ENCODE assay signal across 36 cellular contexts in the genomic region with DNA sequence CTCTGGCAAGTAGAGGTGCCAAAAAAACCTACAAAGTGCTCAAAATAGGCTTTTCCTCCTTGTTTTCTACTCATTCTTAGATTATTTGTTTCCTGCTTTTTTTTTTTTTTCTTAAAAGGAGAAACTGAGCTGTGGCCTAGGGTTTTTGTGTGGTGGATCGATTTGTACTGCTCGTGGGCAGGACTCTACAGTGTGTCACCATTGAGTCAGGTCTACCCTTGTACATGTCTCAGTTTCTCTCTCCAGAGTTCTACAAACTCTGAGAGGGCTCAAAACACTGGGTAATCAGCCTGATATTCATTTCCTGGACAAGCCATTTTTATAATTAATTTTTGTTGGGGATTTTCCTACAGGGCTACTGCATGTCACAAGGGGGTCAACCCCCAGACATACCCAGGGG. TPM values are rescaled to one million over a fixed set of nuclear protein-coding genes. Genes with fewer than 3 reads are reported as not detected.
DNase-seq lines count a peak whose midpoint lies in the region; ATAC-seq and TF ChIP-seq lines count a peak whose summit lies in the region.
"Had no signal": no experiment of that assay in that cellular context is flagged by ENCODE, and none has a peak within 500 bp of the region (broad histone marks: within the 10 kb centered on the region; RNA-seq: fewer than 3 reads in every experiment).

No MANE protein-coding gene starts in this region.

- H3K9ac ChIP-seq in endodermal cell (ENCODE audit: extremely low read depth, low read length, poor library complexity, severe bottlenecking), result no peak overlapping the region
- H3K9ac ChIP-seq: BLaER1; BLaER1 treated with 17β-estradiol and CSF1 and Interleukin-3, amounts not matched to agents 10 nM and 100 nM had no signal

- H3K27ac Mint-ChIP-seq in activated naive CD4-positive, alpha-beta T cell treated with anti-CD3 and anti-CD28 coated beads, Interleukin-2, amount 50 U/mL, for 72 hours, result no peak overlapping the region
- no peak overlapping the region for H3K27ac Mint-ChIP-seq in activated naive CD4-positive, alpha-beta T cell treated with anti-CD3 and anti-CD28 coated beads, Interleukin-2, amount 10 ng/mL, durations not matched to agents 7 days and 5 days
- no peak overlapping the region for H3K27ac Mint-ChIP-seq in activated T-helper 17 cell treated with anti-CD3 and anti-CD28 coated beads, Interleukin-2, amount 50 U/mL, for 72 hours
- H3K27ac Mint-ChIP-seq in endodermal cell, result no peak overlapping the region
- H3K27ac Mint-ChIP-seq in stimulated activated effector memory CD8-positive, alpha-beta T cell treated with anti-CD3 and anti-CD28 coated beads, Interleukin-12 subunit alpha, Interleukin-12 subunit beta, amount 100 ng/mL, for 72 hours, result no peak overlapping the region
- H3K27ac Mint-ChIP-seq: B cell; CD4-positive, alpha-beta T cell; CD4-positive, CD25-positive, alpha-beta regulatory T cell; CD8-positive, alpha-beta memory T cell; CD8-positive, alpha-beta T cell had no signal

- peak; percentile 46 to 61 for ATAC-seq in activated naive CD4-positive, alpha-beta T cell treated with anti-CD3 and anti-CD28 coated beads, Interleukin-2, amount 50 U/mL, for 72 hours
- ATAC-seq in activated T-helper 17 cell treated with anti-CD3 and anti-CD28 coated beads, Interleukin-2, amount 50 U/mL, for 72 hours (replicated peaks), result peak; percentile 83
- ATAC-seq in stimulated activated effector memory CD8-positive, alpha-beta T cell treated with anti-CD3 and anti-CD28 coated beads, Interleukin-12 subunit alpha, Interleukin-12 subunit beta, amount 100 ng/mL, for 72 hours, result peak; percentile 87
- ATAC-seq: A549; CD8-positive, alpha-beta T cell had no signal

- H3K4me1 Mint-ChIP-seq in activated naive CD4-positive, alpha-beta T cell treated with anti-CD3 and anti-CD28 coated beads, Interleukin-2, amount 10 ng/mL, durations not matched to agents 7 days and 5 days, result peaks cover 6% of the 10 kb centered on the region
- peaks cover 10% of the 10 kb centered on the region for H3K4me1 Mint-ChIP-seq in activated T-helper 17 cell treated with anti-CD3 and anti-CD28 coated beads, Interleukin-2, amount 50 U/mL, for 72 hours
- H3K4me1 Mint-ChIP-seq in endodermal cell, result peaks cover 5% of the 10 kb centered on the region
- peaks cover 25% of the 10 kb centered on the region for H3K4me1 Mint-ChIP-seq in stimulated activated effector memory CD8-positive, alpha-beta T cell treated with anti-CD3 and anti-CD28 coated beads, Interleukin-12 subunit alpha, Interleukin-12 subunit beta, amount 100 ng/mL, for 72 hours

- no peak overlapping the region for H3K4me3 Mint-ChIP-seq in activated naive CD4-positive, alpha-beta T cell treated with anti-CD3 and anti-CD28 coated beads, Interleukin-2, amount 10 ng/mL, durations not matched to agents 7 days and 5 days
- no peak overlapping the region for H3K4me3 Mint-ChIP-seq in activated T-helper 17 cell treated with anti-CD3 and anti-CD28 coated beads, Interleukin-2, amount 50 U/mL, for 72 hours
- H3K4me3 Mint-ChIP-seq in endodermal cell, result no peak overlapping the region
- H3K4me3 Mint-ChIP-seq in stimulated activated effector memory CD8-positive, alpha-beta T cell treated with anti-CD3 and anti-CD28 coated beads, Interleukin-12 subunit alpha, Interleukin-12 subunit beta, amount 100 ng/mL, for 72 hours, result no peak overlapping the region
- H3K4me3 Mint-ChIP-seq: B cell; CD14-positive monocyte; CD4-positive, alpha-beta memory T cell; CD4-positive, alpha-beta T cell; CD4-positive, CD25-positive, alpha-beta regulatory T cell; CD8-positive, alpha-beta T cell had no signal

- no peak overlapping the region for H3K27ac ChIP-seq in endodermal cell (ENCODE audit: low read depth, low read length)
- H3K27ac ChIP-seq: 22Rv1; A549; BLaER1; BLaER1 treated with 17β-estradiol and CSF1 and Interleukin-3, amounts not matched to agents 10 nM and 100 nM; C4-2B had no signal

- CTCF ChIA-PET in activated naive CD4-positive, alpha-beta T cell treated with anti-CD3 and anti-CD28 coated beads, Interleukin-2, amount 10 ng/mL, durations not matched to agents 7 days and 5 days (lab: Charles Lee), result no interaction called here

- H3K27me3 ChIP-seq in endodermal cell (ENCODE audit: control insufficient read depth, insufficient read depth, low read length, poor library complexity, severe bottlenecking), result no peaks in the 10 kb centered on the region
- H3K27me3 ChIP-seq: BE2C; BLaER1; BLaER1 treated with 17β-estradiol and CSF1 and Interleukin-3, amounts not matched to agents 10 nM and 100 nM had no signal

- H3K9me3 Mint-ChIP-seq in activated naive CD4-positive, alpha-beta T cell treated with anti-CD3 and anti-CD28 coated beads, Interleukin-2, amount 50 U/mL, for 72 hours, result peaks cover 11 to 18% of the 10 kb centered on the region in 2 donors
- peaks cover 29% of the 10 kb centered on the region for H3K9me3 Mint-ChIP-seq in activated naive CD4-positive, alpha-beta T cell treated with anti-CD3 and anti-CD28 coated beads, Interleukin-2, amount 10 ng/mL, durations not matched to agents 7 days and 5 days
- peaks cover 8% of the 10 kb centered on the region for H3K9me3 Mint-ChIP-seq in activated T-helper 17 cell treated with anti-CD3 and anti-CD28 coated beads, Interleukin-2, amount 50 U/mL, for 72 hours
- H3K9me3 Mint-ChIP-seq in endodermal cell, result peaks cover 55% of the 10 kb centered on the region
- H3K9me3 Mint-ChIP-seq in stimulated activated effector memory CD8-positive, alpha-beta T cell treated with anti-CD3 and anti-CD28 coated beads, Interleukin-12 subunit alpha, Interleukin-12 subunit beta, amount 100 ng/mL, for 72 hours, result peaks cover 7% of the 10 kb centered on the region

- H3K36me3 ChIP-seq in endodermal cell (ENCODE audit: control insufficient read depth, insufficient read depth, low read length), result no peaks in the 10 kb centered on the region
- H3K36me3 ChIP-seq: BE2C, BLaER1 had no signal

- H3K9me3 ChIP-seq in endodermal cell (ENCODE audit: control insufficient read depth, low read length), result peaks cover 70% of the 10 kb centered on the region
- H3K9me3 ChIP-seq: BE2C had no signal

- peak overlapping the region; percentile 61 for H3K4me3 ChIP-seq in endodermal cell (ENCODE audit: low read length)
- H3K4me3 ChIP-seq: A549; BLaER1; BLaER1 treated with 17β-estradiol and CSF1 and Interleukin-3, amounts not matched to agents 10 nM and 100 nM had no signal

- H3K27me3 Mint-ChIP-seq in activated naive CD4-positive, alpha-beta T cell treated with anti-CD3 and anti-CD28 coated beads, Interleukin-2, amount 10 ng/mL, durations not matched to agents 7 days and 5 days, result no peaks in the 10 kb centered on the region
- H3K27me3 Mint-ChIP-seq in activated T-helper 17 cell treated with anti-CD3 and anti-CD28 coated beads, Interleukin-2, amount 50 U/mL, for 72 hours, result no peaks in the 10 kb centered on the region
- H3K27me3 Mint-ChIP-seq in endodermal cell (ENCODE audit: insufficient read depth), result no peaks in the 10 kb centered on the region
- H3K27me3 Mint-ChIP-seq: B cell; CD4-positive, alpha-beta T cell; CD4-positive, CD25-positive, alpha-beta regulatory T cell; CD8-positive, alpha-beta memory T cell had no signal

- peaks cover 25 to 36% of the 10 kb centered on the region in 2 donors for H3K36me3 Mint-ChIP-seq in activated naive CD4-positive, alpha-beta T cell treated with anti-CD3 and anti-CD28 coated beads, Interleukin-2, amount 50 U/mL, for 72 hours
- peaks cover 18% of the 10 kb centered on the region for H3K36me3 Mint-ChIP-seq in activated naive CD4-positive, alpha-beta T cell treated with anti-CD3 and anti-CD28 coated beads, Interleukin-2, amount 10 ng/mL, durations not matched to agents 7 days and 5 days
- no peaks in the 10 kb centered on the region for H3K36me3 Mint-ChIP-seq in activated T-helper 17 cell treated with anti-CD3 and anti-CD28 coated beads, Interleukin-2, amount 50 U/mL, for 72 hours (ENCODE audit: low read depth)
- H3K36me3 Mint-ChIP-seq in endodermal cell (ENCODE audit: low read depth), result peaks cover 7% of the 10 kb centered on the region
- no peaks in the 10 kb centered on the region for H3K36me3 Mint-ChIP-seq in stimulated activated effector memory CD8-positive, alpha-beta T cell treated with anti-CD3 and anti-CD28 coated beads, Interleukin-12 subunit alpha, Interleukin-12 subunit beta, amount 100 ng/mL, for 72 hours
- H3K36me3 Mint-ChIP-seq: CD4-positive, CD25-positive, alpha-beta regulatory T cell had no signal

- DNase-seq in activated naive CD4-positive, alpha-beta T cell treated with anti-CD3 and anti-CD28 coated beads, Interleukin-2, amount 50 U/mL, for 72 hours (ENCODE audit: low spot score in 2 of 2), result no peak
- no peak for DNase-seq in activated naive CD4-positive, alpha-beta T cell treated with anti-CD3 and anti-CD28 coated beads, Interleukin-2, amount 10 ng/mL, durations not matched to agents 7 days and 5 days
- no peak for DNase-seq in endodermal cell
- DNase-seq in stimulated activated effector memory CD8-positive, alpha-beta T cell treated with anti-CD3 and anti-CD28 coated beads, Interleukin-12 subunit alpha, Interleukin-12 subunit beta, amount 100 ng/mL, for 72 hours (ENCODE audit: low spot score in 2 of 2), result no peak
- no peak for DNase-seq in NCI-H524 (lab: John Stamatoyannopoulos, UW)
- no peak for DNase-seq in stimulated activated naive CD4-positive, alpha-beta T cell treated with Interleukin-2 at 50 U/mL for 16 hours (lab: John Stamatoyannopoulos, UW)
- no peak for DNase-seq in activated T-cell treated with anti-CD3 and anti-CD28 coated beads, Interleukin-2, amount 50 U/mL, for 48 hours
- DNase-seq: 8988T; ACHN; AML-193; BE2C; C1 segment of cervical spinal cord; Calu3; CD4-positive, alpha-beta memory T cell; CD4-positive, alpha-beta T cell; CD4-positive, CD25-positive, alpha-beta regulatory T cell; CD8-positive, alpha-beta memory T cell; CD8-positive, alpha-beta T cell; COR-L47; DMS 273 treated with DMSO at 0.1 percent for 48 hours; DMS153; DMS79; DMS79 treated with DMSO at 0.1 percent for 48 hours; EL had no signal

- no peaks in the 10 kb centered on the region for H3K4me1 ChIP-seq in endodermal cell (ENCODE audit: control insufficient read depth, insufficient read depth, low read length)
- H3K4me1 ChIP-seq: A549, BE2C had no signal

- 77% methylated on average over 2 of the region's 2 CpGs; no CpG with 5 or more reads in 1 of the 2 experiments for WGBS in endodermal cell (ENCODE audit: insufficient coverage in 1 of 2, insufficient read length in 1 of 2), 2 experiments

- no peak for TF ChIP-seq CTCF in endodermal cell (conservative IDR thresholded peaks at IDR 0.05)

RNA-seq across cellular contexts. Expression of gene CASP4, which starts 5.2 kb away (rescaled TPM):
- total RNA-seq in activated naive CD4-positive, alpha-beta T cell treated with anti-CD3 and anti-CD28 coated beads, Interleukin-2, amount 50 U/mL, for 72 hours, result 10 to 100 TPM; 40.1 to 73.7 TPM
- total RNA-seq in activated T-helper 17 cell treated with anti-CD3 and anti-CD28 coated beads, Interleukin-2, amount 50 U/mL, for 72 hours, result 100 to 1,000 TPM in 1 of 2 donors, 10 to 100 TPM in 1; 78.2 to 108 TPM
- total RNA-seq in endodermal cell, result not detected
- not detected for polyA plus RNA-seq in endodermal cell (2013, experiment 1 of 2)
- polyA plus RNA-seq in endodermal cell (2013, experiment 2 of 2), result not detected

RNA-seq across cellular contexts. Expression of gene CASP5, which starts 49.4 kb away (rescaled TPM):
- total RNA-seq in activated naive CD4-positive, alpha-beta T cell treated with anti-CD3 and anti-CD28 coated beads, Interleukin-2, amount 50 U/mL, for 72 hours, result not detected
- total RNA-seq in activated T-helper 17 cell treated with anti-CD3 and anti-CD28 coated beads, Interleukin-2, amount 50 U/mL, for 72 hours, result not detected
- total RNA-seq in endodermal cell, result not detected
- polyA plus RNA-seq in endodermal cell (2013, experiment 1 of 2), result not detected
- polyA plus RNA-seq in endodermal cell (2013, experiment 2 of 2), result not detected
- total RNA-seq: A172; A673; B cell; Calu3; CD4-positive, alpha-beta memory T cell; CD4-positive, alpha-beta T cell; CD4-positive, CD25-positive, alpha-beta regulatory T cell; CD8-positive, alpha-beta memory T cell; CD8-positive, alpha-beta T cell; Daoy had no signal
- polyA plus RNA-seq: A549; BJ; CD4-positive, alpha-beta memory T cell; CD8-positive, alpha-beta memory T cell had no signal

Comparison
In these comparisons a context has a peak if more than half of its experiments do, and no peak if none do; other contexts are left out.
1. RNA of gene CASP4, which starts 5.2 kb away (total RNA-seq): 78.2 to 108 TPM in activated T-helper 17 cell treated with anti-CD3 and anti-CD28 coated beads, Interleukin-2, amount 50 U/mL, for 72 hours and 40.1 to 73.7 TPM in activated naive CD4-positive, alpha-beta T cell treated with anti-CD3 and anti-CD28 coated beads, Interleukin-2, amount 50 U/mL, for 72 hours; not detected in endodermal cell; every median in the first group is over 10 times any median in the second.
2. Peak in every context shown above with its lines, with median percentiles within 50 percentile points of each other: ATAC-seq.